ENCODE assay signal across 18 cellular contexts in the genomic region with DNA sequence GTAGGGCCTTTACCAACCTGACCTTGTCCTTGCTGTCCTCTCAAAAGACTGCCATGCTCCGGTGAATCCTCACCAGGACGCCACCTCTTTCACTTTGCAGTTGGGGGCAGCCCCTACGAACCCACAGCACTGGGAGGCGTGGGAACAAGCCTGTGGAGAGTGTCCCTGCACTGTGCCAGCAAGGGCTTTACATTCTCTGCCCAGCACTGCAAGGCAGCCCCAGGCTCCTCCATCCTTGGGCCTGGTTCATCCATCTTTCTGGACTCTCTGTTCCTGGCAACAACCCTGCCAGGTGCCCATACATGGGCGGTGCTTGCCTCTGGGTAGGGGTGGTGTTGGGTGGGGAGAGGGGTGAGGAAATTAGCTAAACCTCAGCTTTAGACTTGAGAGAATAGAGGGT. TPM values are rescaled to one million over a fixed set of nuclear protein-coding genes. Genes with fewer than 3 reads are reported as not detected.
DNase-seq lines count a peak whose midpoint lies in the region; ATAC-seq and TF ChIP-seq lines count a peak whose summit lies in the region.
"Had no signal": no experiment of that assay in that cellular context is flagged by ENCODE, and none has a peak within 500 bp of the region (broad histone marks: within the 10 kb centered on the region; RNA-seq: fewer than 3 reads in every experiment).

No MANE protein-coding gene starts in this region.

- H3K4me1 ChIP-seq in Peyer's patch = peaks cover 0 to 10% (median 0%) of the 10 kb centered on the region in 4 donors
- no peaks in the 10 kb centered on the region for H3K4me1 ChIP-seq in osteoblast (ENCODE audit: insufficient read depth, low read length)
- no peaks in the 10 kb centered on the region for H3K4me1 ChIP-seq in upper lobe of right lung
- H3K4me1 ChIP-seq: A549; BLaER1 treated with 17β-estradiol and CSF1 and Interleukin-3, amounts not matched to agents 10 nM and 100 nM had no signal

- POLR2A ChIA-PET in activated naive CD8-positive, alpha-beta T cell treated with anti-CD3 and anti-CD28 coated beads, Interleukin-2, amount 10 ng/mL, durations not matched to agents 7 days and 5 days (lab: Charles Lee) = no interaction called here

- H3K4me3 ChIP-seq in Peyer's patch = no peak overlapping the region
- H3K4me3 ChIP-seq in osteoblast (ENCODE audit: insufficient read depth, low read length) = no peak overlapping the region
- H3K4me3 ChIP-seq in upper lobe of right lung = no peak overlapping the region
- H3K4me3 ChIP-seq: A549; BLaER1 treated with 17β-estradiol and CSF1 and Interleukin-3, amounts not matched to agents 10 nM and 100 nM; K562 had no signal

- H3K4me3 Mint-ChIP-seq in activated naive CD8-positive, alpha-beta T cell treated with anti-CD3 and anti-CD28 coated beads, Interleukin-2, amount 10 ng/mL, durations not matched to agents 7 days and 5 days = no peak overlapping the region
- H3K4me3 Mint-ChIP-seq in activated naive CD8-positive, alpha-beta T cell treated with anti-CD3 and anti-CD28 coated beads for 36 hours = no peak overlapping the region
- H3K4me3 Mint-ChIP-seq: HFFc6 had no signal

- H3K36me3 ChIP-seq in Peyer's patch = no peaks in the 10 kb centered on the region
- no peaks in the 10 kb centered on the region for H3K36me3 ChIP-seq in osteoblast (ENCODE audit: insufficient read depth, low read length)
- no peaks in the 10 kb centered on the region for H3K36me3 ChIP-seq in upper lobe of right lung
- H3K36me3 ChIP-seq: BLaER1 treated with 17β-estradiol and CSF1 and Interleukin-3, amounts not matched to agents 10 nM and 100 nM had no signal

- H3K4me2 ChIP-seq in osteoblast (ENCODE audit: insufficient read depth, low read length) = no peak overlapping the region
- H3K4me2 ChIP-seq: A549; BLaER1 treated with 17β-estradiol and CSF1 and Interleukin-3, amounts not matched to agents 10 nM and 100 nM had no signal

- H3K27ac Mint-ChIP-seq in activated naive CD8-positive, alpha-beta T cell treated with anti-CD3 and anti-CD28 coated beads, Interleukin-2, amount 10 ng/mL, durations not matched to agents 7 days and 5 days = no peak overlapping the region
- H3K27ac Mint-ChIP-seq in activated naive CD8-positive, alpha-beta T cell treated with anti-CD3 and anti-CD28 coated beads for 36 hours = no peak overlapping the region
- H3K27ac Mint-ChIP-seq: HFFc6 had no signal

- H3K36me3 Mint-ChIP-seq in activated naive CD8-positive, alpha-beta T cell treated with anti-CD3 and anti-CD28 coated beads, Interleukin-2, amount 10 ng/mL, durations not matched to agents 7 days and 5 days = peaks cover 8% of the 10 kb centered on the region
- peaks cover 9% of the 10 kb centered on the region for H3K36me3 Mint-ChIP-seq in activated naive CD8-positive, alpha-beta T cell treated with anti-CD3 and anti-CD28 coated beads for 36 hours

- TF ChIP-seq POLR2A in Peyer's patch (IDR thresholded peaks at IDR 0.05) = no peak

- H3K4me1 Mint-ChIP-seq in activated naive CD8-positive, alpha-beta T cell treated with anti-CD3 and anti-CD28 coated beads, Interleukin-2, amount 10 ng/mL, durations not matched to agents 7 days and 5 days = peaks cover 5% of the 10 kb centered on the region
- H3K4me1 Mint-ChIP-seq in activated naive CD8-positive, alpha-beta T cell treated with anti-CD3 and anti-CD28 coated beads for 36 hours = peaks cover 12% of the 10 kb centered on the region

- DNase-seq in activated naive CD8-positive, alpha-beta T cell treated with anti-CD3 and anti-CD28 coated beads, Interleukin-2, amount 10 ng/mL, durations not matched to agents 7 days and 5 days = no peak
- no peak for DNase-seq in activated naive CD8-positive, alpha-beta T cell treated with anti-CD3 and anti-CD28 coated beads for 36 hours
- DNase-seq in Peyer's patch (peak in 2 of 3 donors; percentile 34 to 36), osteoblast (ENCODE audit: insufficient read length, low spot score, missing footprints) (peak; percentile 69), upper lobe of right lung (peak; percentile 25), NCI-H524 (lab: John Stamatoyannopoulos, UW) (no peak), MV-4-11 (lab: John Stamatoyannopoulos, UW) (no peak), cerebellar nuclear complex (lab: John Stamatoyannopoulos, UW) (no peak)
- DNase-seq: DND-41, HFFc6, NCI-H1436, NCI-H2029 treated with DMSO at 0.1 percent for 48 hours, NCI-H510A, SHP77 had no signal

- peaks cover 8% of the 10 kb centered on the region for H3K9me3 Mint-ChIP-seq in activated naive CD8-positive, alpha-beta T cell treated with anti-CD3 and anti-CD28 coated beads, Interleukin-2, amount 10 ng/mL, durations not matched to agents 7 days and 5 days
- peaks cover 13% of the 10 kb centered on the region for H3K9me3 Mint-ChIP-seq in activated naive CD8-positive, alpha-beta T cell treated with anti-CD3 and anti-CD28 coated beads for 36 hours

- no peaks in the 10 kb centered on the region for H4K20me1 ChIP-seq in osteoblast (ENCODE audit: insufficient read depth, low read length)
- H4K20me1 ChIP-seq: BLaER1 treated with 17β-estradiol and CSF1 and Interleukin-3, amounts not matched to agents 10 nM and 100 nM had no signal

- intact Hi-C loops in upper lobe of right lung (cut with DNase I) = no loop called here

- peak; percentile 14 for ATAC-seq in activated naive CD8-positive, alpha-beta T cell treated with anti-CD3 and anti-CD28 coated beads, Interleukin-2, amount 10 ng/mL, durations not matched to agents 7 days and 5 days (ENCODE audit: low read depth)
- no peak for ATAC-seq in upper lobe of right lung
- ATAC-seq: A549, K562 had no signal

- H2AFZ ChIP-seq in osteoblast (ENCODE audit: low read length) = no peak overlapping the region

- H3K27me3 Mint-ChIP-seq in activated naive CD8-positive, alpha-beta T cell treated with anti-CD3 and anti-CD28 coated beads, Interleukin-2, amount 10 ng/mL, durations not matched to agents 7 days and 5 days = peaks cover 64% of the 10 kb centered on the region
- H3K27me3 Mint-ChIP-seq in activated naive CD8-positive, alpha-beta T cell treated with anti-CD3 and anti-CD28 coated beads for 36 hours = peaks cover 74% of the 10 kb centered on the region

- no peak overlapping the region for H3K27ac ChIP-seq in Peyer's patch
- no peak overlapping the region for H3K27ac ChIP-seq in osteoblast (ENCODE audit: low read depth, low read length)
- H3K27ac ChIP-seq in upper lobe of right lung = no peak overlapping the region
- H3K27ac ChIP-seq: A549; BLaER1 treated with 17β-estradiol and CSF1 and Interleukin-3, amounts not matched to agents 10 nM and 100 nM had no signal

- no peaks in the 10 kb centered on the region for H3K79me2 ChIP-seq in osteoblast (ENCODE audit: insufficient read depth, low read length)

- H3K27me3 ChIP-seq in Peyer's patch (peaks cover 0 to 18% of the 10 kb centered on the region in 2 donors), osteoblast (ENCODE audit: insufficient read depth, low read length) (peaks cover 82% of the 10 kb centered on the region), upper lobe of right lung (peaks cover 91% of the 10 kb centered on the region)

- H3K9me3 ChIP-seq in Peyer's patch (peaks cover 0 to 9% (median 0%) of the 10 kb centered on the region in 4 donors), osteoblast (ENCODE audit: low read depth, low read length) (no peaks in the 10 kb centered on the region), upper lobe of right lung (no peaks in the 10 kb centered on the region)
- H3K9me3 ChIP-seq: A549 had no signal

- TF ChIP-seq CTCF in Peyer's patch (IDR thresholded peaks at IDR 0.05) = no peak
- TF ChIP-seq CTCF in osteoblast (IDR thresholded peaks at IDR 0.05; ENCODE audit: extremely low read depth, low read depth, low read length) = no peak
- TF ChIP-seq CTCF in upper lobe of right lung (IDR thresholded peaks at IDR 0.05) = no peak

RNA-seq across cellular contexts. Expression of gene CHAT, which starts 1.4 kb away (rescaled TPM):
- not detected for total RNA-seq in activated naive CD8-positive, alpha-beta T cell treated with anti-CD3 and anti-CD28 coated beads, Interleukin-2, amount 10 ng/mL, durations not matched to agents 7 days and 5 days
- total RNA-seq in activated naive CD8-positive, alpha-beta T cell treated with anti-CD3 and anti-CD28 coated beads for 36 hours = not detected
- total RNA-seq in Peyer's patch = 1 to 10 TPM in 3 of 4 donors, not detected in 1; 2.1 to 3.8 (median 3.4) TPM
- not detected in 2 replicates for total RNA-seq in osteoblast
- total RNA-seq in upper lobe of right lung = not detected
- total RNA-seq: H4, HFFc6, K562 had no signal

RNA-seq across cellular contexts. Expression of gene SLC18A3, which starts 5.1 kb away (rescaled TPM):
- not detected for total RNA-seq in activated naive CD8-positive, alpha-beta T cell treated with anti-CD3 and anti-CD28 coated beads, Interleukin-2, amount 10 ng/mL, durations not matched to agents 7 days and 5 days
- total RNA-seq in activated naive CD8-positive, alpha-beta T cell treated with anti-CD3 and anti-CD28 coated beads for 36 hours = not detected
- total RNA-seq in Peyer's patch = under 1 TPM in 1 of 4 donors, not detected in 3; 0.47 TPM
- not detected in 2 replicates for total RNA-seq in osteoblast
- not detected for total RNA-seq in upper lobe of right lung
- total RNA-seq: H4, HFFc6, K562 had no signal

Comparison
In these comparisons a context has a peak if more than half of its experiments do, and no peak if none do; other contexts are left out.
1. DNase-seq: peak in Peyer's patch (2 of 3), osteoblast (single experiment) and upper lobe of right lung (single experiment); none in activated naive CD8-positive, alpha-beta T cell treated with anti-CD3 and anti-CD28 coated beads, Interleukin-2, amount 10 ng/mL, durations not matched to agents 7 days and 5 days (single experiment), activated naive CD8-positive, alpha-beta T cell treated with anti-CD3 and anti-CD28 coated beads for 36 hours (single experiment), NCI-H524 (0 of 2), MV-4-11 (single experiment) and cerebellar nuclear complex (0 of 2).